In the genomic region with DNA sequence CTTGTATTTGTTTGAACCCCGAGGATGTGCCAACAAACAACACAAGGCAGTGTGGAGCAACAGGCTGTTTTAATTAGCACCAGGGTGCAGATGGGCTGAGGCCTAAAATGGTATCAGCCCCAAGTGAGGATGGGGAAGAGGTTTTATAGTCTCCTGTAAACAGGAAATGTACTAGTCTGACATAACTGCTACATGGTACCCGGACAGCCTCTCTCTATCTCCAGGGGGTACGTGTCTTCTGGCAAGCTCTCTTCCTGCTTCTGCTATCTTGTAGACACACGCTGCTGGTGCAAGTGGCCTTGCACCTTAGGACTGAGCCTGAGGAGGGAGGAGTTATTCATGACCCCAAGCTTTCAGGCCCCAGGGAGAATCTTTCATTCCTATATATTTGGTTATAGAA, we compare ENCODE assay signal across 16 cellular contexts.
A peak's percentile ranks its signal among the peaks of the same experiment; 100 is the strongest.
DNase-seq lines count a peak whose midpoint lies in the region; ATAC-seq and TF ChIP-seq lines count a peak whose summit lies in the region.
"Had no signal": no experiment of that assay in that cellular context is flagged by ENCODE, and none has a peak within 500 bp of the region (broad histone marks: within the 10 kb centered on the region; RNA-seq: fewer than 3 reads in every experiment).

No MANE protein-coding gene starts in this region.

- H3K9me2 ChIP-seq in SU-DHL-6 (replicated peaks; ENCODE audit: insufficient read depth, low read length), result no peaks in the 10 kb centered on the region

- peaks cover 6 to 50% (median 31%) of the 10 kb centered on the region in 10 experiments; a peak in 17 of 20 replicates for H3K4me1 ChIP-seq in BLaER1 treated with 17β-estradiol and CSF1 and Interleukin-3, amounts not matched to agents 10 nM and 100 nM
- no peaks in the 10 kb centered on the region for H3K4me1 ChIP-seq in Peyer's patch
- H3K4me1 ChIP-seq: Caco-2 had no signal

- H3K9me3 ChIP-seq in BLaER1 treated with 17β-estradiol and CSF1 and Interleukin-3, amounts not matched to agents 10 nM and 100 nM (replicated peaks in 1 of 11), result peaks cover 39 to 96% (median 78%) of the 10 kb centered on the region in 11 experiments; a peak in 21 of 22 replicates
- H3K9me3 ChIP-seq in SU-DHL-6 (ENCODE audit: insufficient read depth, low read length) (no peaks in the 10 kb centered on the region), Peyer's patch (peaks cover 0 to 2% (median 0%) of the 10 kb centered on the region in 4 donors)
- H3K9me3 ChIP-seq: Caco-2 had no signal

- TF ChIP-seq POLR2A in Peyer's patch (IDR thresholded peaks at IDR 0.05), result no peak

- H3K27ac ChIP-seq in BLaER1 treated with 17β-estradiol and CSF1 and Interleukin-3, amounts not matched to agents 10 nM and 100 nM, result peak overlapping the region in 8 of 11 experiments; percentile 20 to 62 (median 40); a peak in 14 of 22 replicates
- no peak overlapping the region for H3K27ac ChIP-seq in SU-DHL-6 (ENCODE audit: low read depth, low read length)
- H3K27ac ChIP-seq in Peyer's patch, result no peak overlapping the region
- H3K27ac ChIP-seq: HL-60 had no signal

- no peaks in the 10 kb centered on the region for H3K27me3 ChIP-seq in BLaER1 treated with 17β-estradiol and CSF1 and Interleukin-3, amounts not matched to agents 10 nM and 100 nM
- H3K27me3 ChIP-seq in SU-DHL-6 (ENCODE audit: low read length) (no peaks in the 10 kb centered on the region), Peyer's patch (no peaks in the 10 kb centered on the region)

- DNase-seq in NAMALWA (ENCODE audit: low spot score) (peak; percentile 17), Peyer's patch (no peak)
- DNase-seq: 8988T; C1 segment of cervical spinal cord; Caco-2; CD4-positive, CD25-positive, alpha-beta regulatory T cell; CD8-positive, alpha-beta memory T cell; GF-D8; H9 had no signal

- H3K36me3 ChIP-seq in BLaER1 treated with 17β-estradiol and CSF1 and Interleukin-3, amounts not matched to agents 10 nM and 100 nM, result peaks cover 0 to 2% (median 0%) of the 10 kb centered on the region in 11 experiments; a peak in 1 of 22 replicates
- no peaks in the 10 kb centered on the region for H3K36me3 ChIP-seq in SU-DHL-6 (ENCODE audit: low read length)
- H3K36me3 ChIP-seq in Peyer's patch, result no peaks in the 10 kb centered on the region

- peak overlapping the region in 3 of 10 experiments; percentile 15 to 37 (median 19); a peak in 3 of 20 replicates for H3K4me3 ChIP-seq in BLaER1 treated with 17β-estradiol and CSF1 and Interleukin-3, amounts not matched to agents 10 nM and 100 nM
- H3K4me3 ChIP-seq in SU-DHL-6 (ENCODE audit: insufficient read depth, low read length, poor library complexity, severe bottlenecking), result no peak overlapping the region
- H3K4me3 ChIP-seq in Peyer's patch, result no peak overlapping the region
- H3K4me3 ChIP-seq: K562 had no signal

- ATAC-seq in GM18511 (IDR thresholded peaks at IDR 0.05; ENCODE audit: unreplicated experiment), result no peak
- ATAC-seq in HG03354 (IDR thresholded peaks at IDR 0.05; ENCODE audit: poor library complexity, severe bottlenecking, unreplicated experiment), result no peak
- ATAC-seq in HG03097 (IDR thresholded peaks at IDR 0.05; ENCODE audit: low FRiP score, unreplicated experiment), result no peak
- ATAC-seq: K562 had no signal

- H4K20me1 ChIP-seq in BLaER1 treated with 17β-estradiol and CSF1 and Interleukin-3, amounts not matched to agents 10 nM and 100 nM, result no peaks in the 10 kb centered on the region
- H4K20me1 ChIP-seq in SU-DHL-6 (ENCODE audit: low read depth, low read length), result no peaks in the 10 kb centered on the region

- H3F3A ChIP-seq in SU-DHL-6 (ENCODE audit: insufficient read depth), result no peaks in the 10 kb centered on the region

- no peak overlapping the region for H3K9ac ChIP-seq in BLaER1 treated with 17β-estradiol and CSF1 and Interleukin-3, amounts not matched to agents 10 nM and 100 nM
- no peak overlapping the region for H3K9ac ChIP-seq in SU-DHL-6 (ENCODE audit: low read length)

- peak overlapping the region; percentile 59 for H2AFZ ChIP-seq in SU-DHL-6 (ENCODE audit: low read depth, low read length, severe bottlenecking)

- TF ChIP-seq CTCF in SU-DHL-6 (IDR thresholded peaks at IDR 0.05; ENCODE audit: insufficient read depth, low read length, poor library complexity, severe bottlenecking), result no peak
- TF ChIP-seq CTCF in Peyer's patch (IDR thresholded peaks at IDR 0.05), result no peak

- no peaks in the 10 kb centered on the region for H3K79me2 ChIP-seq in SU-DHL-6 (ENCODE audit: insufficient read depth, low read length)

- H3K4me2 ChIP-seq in BLaER1 treated with 17β-estradiol and CSF1 and Interleukin-3, amounts not matched to agents 10 nM and 100 nM, result peak overlapping the region in 9 of 11 experiments; percentile 9 to 69 (median 54); a peak in 17 of 22 replicates
- no peak overlapping the region for H3K4me2 ChIP-seq in SU-DHL-6 (ENCODE audit: low read depth, low read length, poor library complexity, severe bottlenecking)

Comparison
In these comparisons a context has a peak if more than half of its experiments do, and no peak if none do; other contexts are left out.
1. H3K27ac ChIP-seq: peak in BLaER1 treated with 17β-estradiol and CSF1 and Interleukin-3, amounts not matched to agents 10 nM and 100 nM (8 of 11); none in SU-DHL-6 (single experiment) and Peyer's patch (0 of 4).